Comparison of ENCODE assay signal across 2 cellular contexts in genomic region chr17:63841350-63842172, GRCh38.
TF ChIP-seq lines count a peak whose summit lies in the region.

No MANE protein-coding gene starts in this region.

TF ChIP-seq in SK-N-SH, 30 proteins besides CTCF, POLR2A, EP300 and RAD21:
- TF ChIP-seq RFX5 (IDR thresholded peaks at IDR 0.05; ENCODE audit: low read length) = no peak; the same call in 1 of the 2 replicates
- peak; percentile 91; the same call in 1 of the 2 replicates for TF ChIP-seq MXI1 (IDR thresholded peaks at IDR 0.05; ENCODE audit: low read depth, low read length)
- TF ChIP-seq POLR2AphosphoS5 (IDR thresholded peaks at IDR 0.05; ENCODE audit: low read depth, low read length) = peak; percentile 77
- peak; percentile 89 for TF ChIP-seq SIN3A (IDR thresholded peaks at IDR 0.05; ENCODE audit: borderline replicate concordance, low read depth, low read length)
- no peak for TF ChIP-seq EZH2phosphoT487 (IDR thresholded peaks at IDR 0.05; ENCODE audit: borderline replicate concordance, low read depth)
- peak; percentile 82 for TF ChIP-seq RCOR1 (IDR thresholded peaks at IDR 0.05; ENCODE audit: low read length)
- peak; percentile 31; the same call in 1 of the 2 replicates for TF ChIP-seq MAX (IDR thresholded peaks at IDR 0.05; ENCODE audit: low read depth)
- 0 out of 2 replicates have a peak, but pooled peaks have one; percentile 28 for TF ChIP-seq REST (IDR thresholded peaks at IDR 0.05; ENCODE audit: low read depth, low read length)
- TF ChIP-seq FOXJ3 (CRISPR knock-in tag; IDR thresholded peaks at IDR 0.05) = peak; percentile 26; the same call in 1 of the 2 replicates
- TF ChIP-seq PBX3 (IDR thresholded peaks at IDR 0.05) = peak; percentile 96
- TF ChIP-seq TCF12 (IDR thresholded peaks at IDR 0.05) = peak; percentile 96
- TF ChIP-seq YY1 (IDR thresholded peaks at IDR 0.05; ENCODE audit: low read depth) = no peak
- TF ChIP-seq SMC3 (IDR thresholded peaks at IDR 0.05; ENCODE audit: low read depth, low read length) = peak; percentile 17; the same call in 1 of the 2 replicates
- TF ChIP-seq ZBTB33 (IDR thresholded peaks at IDR 0.05; ENCODE audit: borderline replicate concordance, low read depth) = peak; percentile 25; the same call in 1 of the 2 replicates
- TF ChIP-seq NFIC (IDR thresholded peaks at IDR 0.05; ENCODE audit: borderline replicate concordance) = peak; percentile 26; the same call in 1 of the 2 replicates
- peak; percentile 61; the same call in 1 of the 2 replicates for TF ChIP-seq TAF1 (IDR thresholded peaks at IDR 0.05; ENCODE audit: borderline replicate concordance, low read depth, low read length)
- TF ChIP-seq CHD2 (IDR thresholded peaks at IDR 0.05; ENCODE audit: low read length, partially characterized antibody) = peak; percentile 81
- no peak for TF ChIP-seq FOXM1 (IDR thresholded peaks at IDR 0.05; ENCODE audit: low read depth)

TF ChIP-seq in H1, 55 proteins besides CTCF, POLR2A, EP300 and RAD21:
- TF ChIP-seq SAP30 (IDR thresholded peaks at IDR 0.05; ENCODE audit: insufficient read depth, insufficient replicate concordance, low read length) (peak; percentile 7), RFX5 (IDR thresholded peaks at IDR 0.05; ENCODE audit: borderline replicate concordance, low read depth, low read length) (no peak)
